12 cellular contexts compared by ENCODE assay signal in the genomic region with DNA sequence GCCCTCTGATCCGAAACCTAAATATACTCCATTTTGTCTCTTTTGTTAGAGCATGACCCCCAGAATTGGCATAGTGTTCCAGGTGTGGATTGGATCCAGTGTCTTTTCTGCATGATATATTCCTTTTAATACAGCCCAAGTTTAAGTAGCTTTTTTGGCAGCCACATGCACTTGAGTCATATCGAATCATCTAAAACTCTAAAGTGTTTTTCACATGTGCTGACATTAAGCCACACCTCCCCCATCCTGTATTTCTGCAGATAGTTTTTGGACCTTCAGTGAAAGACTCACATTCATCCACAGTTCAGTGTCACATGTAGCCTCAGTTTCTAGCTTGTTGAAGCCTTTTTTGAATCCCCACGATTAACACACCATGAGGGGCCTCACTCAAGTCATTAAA. TPM values are rescaled to one million over a fixed set of nuclear protein-coding genes. Genes with fewer than 3 reads are reported as not detected.
A peak's percentile ranks its signal among the peaks of the same experiment; 100 is the strongest.
DNase-seq lines count a peak whose midpoint lies in the region; ATAC-seq and TF ChIP-seq lines count a peak whose summit lies in the region.
"Had no signal": no experiment of that assay in that cellular context is flagged by ENCODE, and none has a peak within 500 bp of the region (broad histone marks: within the 10 kb centered on the region; RNA-seq: fewer than 3 reads in every experiment).

No MANE protein-coding gene starts in this region.

- ATAC-seq in GM23338 (no peak), GM21737 (IDR thresholded peaks at IDR 0.05; ENCODE audit: unreplicated experiment) (no peak), HG03432 (IDR thresholded peaks at IDR 0.05; ENCODE audit: unreplicated experiment) (no peak)
- no peak for ATAC-seq in naive thymus-derived CD8-positive, alpha-beta T cell
- ATAC-seq: heart left ventricle had no signal

- H3K9me3 Mint-ChIP-seq in GM23338 = peaks cover 6% of the 10 kb centered on the region; the same call in 1 of the 3 replicates
- H3K9me3 Mint-ChIP-seq in activated T-helper 2 cell treated with anti-CD3 and anti-CD28 coated beads, Interferon-gamma antibody, Interleukin-2, Interleukin-4, amounts not matched to agents 10 μg/mL and 5 μg/mL and 100 μg/mL, durations not matched to agents 14 hours and 24 hours and 36 hours = no peaks in the 10 kb centered on the region
- no peaks in the 10 kb centered on the region for H3K9me3 Mint-ChIP-seq in naive thymus-derived CD8-positive, alpha-beta T cell
- H3K9me3 Mint-ChIP-seq: activated B cell treated with CpG ODN at 0.5 μM for 24 hours had no signal

- peaks cover 2% of the 10 kb centered on the region for H3K27me3 Mint-ChIP-seq in GM23338 (ENCODE audit: insufficient read depth, low read depth, poor library complexity)
- H3K27me3 Mint-ChIP-seq in activated T-helper 2 cell treated with anti-CD3 and anti-CD28 coated beads, Interferon-gamma antibody, Interleukin-2, Interleukin-4, amounts not matched to agents 10 μg/mL and 5 μg/mL and 100 μg/mL, durations not matched to agents 14 hours and 24 hours and 36 hours (ENCODE audit: low read depth) = no peaks in the 10 kb centered on the region
- H3K27me3 Mint-ChIP-seq in naive thymus-derived CD8-positive, alpha-beta T cell = no peaks in the 10 kb centered on the region
- H3K27me3 Mint-ChIP-seq: activated B cell treated with CpG ODN at 0.5 μM for 24 hours had no signal

- no peak overlapping the region for H3K27ac ChIP-seq in GM23338 (ENCODE audit: low read depth)
- H3K27ac ChIP-seq: heart left ventricle had no signal

- H3F3A ChIP-seq in GM23338 (replicated peaks; ENCODE audit: low read depth) = no peaks in the 10 kb centered on the region

- peaks cover 11% of the 10 kb centered on the region; the same call in 2 of the 3 replicates for H3K36me3 Mint-ChIP-seq in GM23338 (ENCODE audit: low read depth)
- peaks cover 51% of the 10 kb centered on the region for H3K36me3 Mint-ChIP-seq in activated T-helper 2 cell treated with anti-CD3 and anti-CD28 coated beads, Interferon-gamma antibody, Interleukin-2, Interleukin-4, amounts not matched to agents 10 μg/mL and 5 μg/mL and 100 μg/mL, durations not matched to agents 14 hours and 24 hours and 36 hours (ENCODE audit: low read depth)
- peaks cover 16 to 37% (median 31%) of the 10 kb centered on the region in 3 donors for H3K36me3 Mint-ChIP-seq in naive thymus-derived CD8-positive, alpha-beta T cell

- H3K4me2 ChIP-seq in GM23338 = no peak overlapping the region

- no peaks in the 10 kb centered on the region for H3K79me2 ChIP-seq in GM23338 (replicated peaks; ENCODE audit: insufficient read depth)

- no peak overlapping the region for H3K4me3 Mint-ChIP-seq in GM23338
- H3K4me3 Mint-ChIP-seq in activated T-helper 2 cell treated with anti-CD3 and anti-CD28 coated beads, Interferon-gamma antibody, Interleukin-2, Interleukin-4, amounts not matched to agents 10 μg/mL and 5 μg/mL and 100 μg/mL, durations not matched to agents 14 hours and 24 hours and 36 hours (ENCODE audit: low read depth) = no peak overlapping the region
- peak overlapping the region in 1 of 10 donors; percentile 7 for H3K4me3 Mint-ChIP-seq in naive thymus-derived CD8-positive, alpha-beta T cell
- H3K4me3 Mint-ChIP-seq: activated B cell treated with CpG ODN at 0.5 μM for 24 hours had no signal

- H3K4me1 Mint-ChIP-seq in GM23338 = peaks cover 27% of the 10 kb centered on the region
- H3K4me1 Mint-ChIP-seq in activated T-helper 2 cell treated with anti-CD3 and anti-CD28 coated beads, Interferon-gamma antibody, Interleukin-2, Interleukin-4, amounts not matched to agents 10 μg/mL and 5 μg/mL and 100 μg/mL, durations not matched to agents 14 hours and 24 hours and 36 hours (ENCODE audit: low read depth) = peaks cover 40% of the 10 kb centered on the region
- H3K4me1 Mint-ChIP-seq in naive thymus-derived CD8-positive, alpha-beta T cell = peaks cover 14 to 52% (median 25%) of the 10 kb centered on the region in 4 donors
- H3K4me1 Mint-ChIP-seq: activated B cell treated with CpG ODN at 0.5 μM for 24 hours had no signal

- 0 out of 2 replicates have a peak overlapping the region, but pooled peaks have one; percentile 8 for H2AFZ ChIP-seq in GM23338

- H3K27ac Mint-ChIP-seq in GM23338 = no peak overlapping the region; the same call in 1 of the 2 replicates
- H3K27ac Mint-ChIP-seq in activated T-helper 2 cell treated with anti-CD3 and anti-CD28 coated beads, Interferon-gamma antibody, Interleukin-2, Interleukin-4, amounts not matched to agents 10 μg/mL and 5 μg/mL and 100 μg/mL, durations not matched to agents 14 hours and 24 hours and 36 hours = peak overlapping the region; percentile 87
- H3K27ac Mint-ChIP-seq in naive thymus-derived CD8-positive, alpha-beta T cell = peak overlapping the region in 2 of 10 donors; percentile 47 to 61
- H3K27ac Mint-ChIP-seq: activated B cell treated with CpG ODN at 0.5 μM for 24 hours had no signal

- no peaks in the 10 kb centered on the region for H3K36me3 ChIP-seq in GM23338 (ENCODE audit: insufficient read depth)

- no peak overlapping the region for H3K4me3 ChIP-seq in GM23338
- no peak overlapping the region for H3K4me3 ChIP-seq in foreskin fibroblast (ENCODE audit: low read depth in 1 of 2, low read length in 2 of 2)
- H3K4me3 ChIP-seq: heart left ventricle had no signal

- intact Hi-C loops in activated T-helper 2 cell treated with anti-CD3 and anti-CD28 coated beads, Interferon-gamma antibody, Interleukin-2, Interleukin-4, amounts not matched to agents 10 μg/mL and 5 μg/mL and 100 μg/mL, durations not matched to agents 14 hours and 24 hours and 36 hours (cut with micrococcal nuclease) = no loop called here

- POLR2A ChIA-PET in naive thymus-derived CD8-positive, alpha-beta T cell (lab: Charles Lee) = interaction anchor here (0.6 to 1.2 kb wide), 2 partner anchors 15 to 117 kb away, joined by 3 to 4 read pairs; no protein-coding TSS in a partner anchor

- no peaks in the 10 kb centered on the region for H3K27me3 ChIP-seq in GM23338 (ENCODE audit: insufficient read depth)
- H3K27me3 ChIP-seq: heart left ventricle had no signal

- no peaks in the 10 kb centered on the region for H4K20me1 ChIP-seq in GM23338 (replicated peaks; ENCODE audit: insufficient read depth)

- DNase-seq in AG09319 (ENCODE audit: extremely low read depth, low read depth) = peak; percentile 10
- no peak for DNase-seq in GM23338 (ENCODE audit: low spot score)
- DNase-seq in activated T-helper 2 cell treated with anti-CD3 and anti-CD28 coated beads, Interferon-gamma antibody, Interleukin-2, Interleukin-4, amounts not matched to agents 10 μg/mL and 5 μg/mL and 100 μg/mL, durations not matched to agents 14 hours and 24 hours and 36 hours (ENCODE audit: low spot score) = no peak
- peak; percentile 64 to 83 for DNase-seq in foreskin fibroblast
- DNase-seq in naive thymus-derived CD8-positive, alpha-beta T cell = no peak
- DNase-seq in NCI-H524 (lab: John Stamatoyannopoulos, UW) = no peak
- DNase-seq: activated B cell treated with CpG ODN at 0.5 μM for 24 hours, heart left ventricle, midbrain, NCI-H1105 treated with DMSO at 0.1 percent for 48 hours had no signal

- H3K9me2 ChIP-seq in GM23338 (ENCODE audit: insufficient read depth) = no peaks in the 10 kb centered on the region

- TF ChIP-seq CTCF in AG09319 (IDR thresholded peaks at IDR 0.05; ENCODE audit: low read depth, low read length) = no peak
- TF ChIP-seq CTCF in GM23338 (conservative IDR thresholded peaks at IDR 0.05; ENCODE audit: low read depth in 2 of 2) = no peak
- TF ChIP-seq CTCF in foreskin fibroblast (IDR thresholded peaks at IDR 0.05; ENCODE audit: low read depth, low read length) = no peak

- H3K4me1 ChIP-seq in GM23338 (ENCODE audit: insufficient read depth) = peaks cover 21% of the 10 kb centered on the region

TF ChIP-seq in GM23338, 12 proteins besides CTCF, POLR2A, EP300 and RAD21 (continues in another document):
- TF ChIP-seq, protein P1, sequence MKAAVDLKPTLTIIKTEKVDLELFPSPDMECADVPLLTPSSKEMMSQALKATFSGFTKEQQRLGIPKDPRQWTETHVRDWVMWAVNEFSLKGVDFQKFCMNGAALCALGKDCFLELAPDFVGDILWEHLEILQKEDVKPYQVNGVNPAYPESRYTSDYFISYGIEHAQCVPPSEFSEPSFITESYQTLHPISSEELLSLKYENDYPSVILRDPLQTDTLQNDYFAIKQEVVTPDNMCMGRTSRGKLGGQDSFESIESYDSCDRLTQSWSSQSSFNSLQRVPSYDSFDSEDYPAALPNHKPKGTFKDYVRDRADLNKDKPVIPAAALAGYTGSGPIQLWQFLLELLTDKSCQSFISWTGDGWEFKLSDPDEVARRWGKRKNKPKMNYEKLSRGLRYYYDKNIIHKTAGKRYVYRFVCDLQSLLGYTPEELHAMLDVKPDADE (IDR thresholded peaks at IDR 0.05) = no peak
- TF ChIP-seq JUNB (IDR thresholded peaks at IDR 0.05; ENCODE audit: unreplicated experiment) (no peak), ZNF331 (CRISPR knock-in tag; IDR thresholded peaks at IDR 0.05; ENCODE audit: low read depth) (no peak), EZH2 (IDR thresholded peaks at IDR 0.05; ENCODE audit: low read depth, unreplicated experiment) (no peak), STAT1 (IDR thresholded peaks at IDR 0.05; ENCODE audit: unreplicated experiment) (no peak)

RNA-seq across cellular contexts. Expression of a gene that starts 30.6 kb away (rescaled TPM):
- 12.6 and 13.7 TPM in 2 replicates for total RNA-seq in GM23338 (2014; rRNA removed; shearing (Covaris generic))
- polyA plus RNA-seq in GM23338 (2016; fragmentation: Nextera tagmentation; extraction: Ambion mirVana) = 11.3 and 14.5 TPM in 2 replicates
- total RNA-seq in activated T-helper 2 cell treated with anti-CD3 and anti-CD28 coated beads, Interferon-gamma antibody, Interleukin-2, Interleukin-4, amounts not matched to agents 10 μg/mL and 5 μg/mL and 100 μg/mL, durations not matched to agents 14 hours and 24 hours and 36 hours = 41.8 and 45.9 TPM in 2 replicates
- 10 to 100 TPM; 12.4 to 16.6 TPM for total RNA-seq in naive thymus-derived CD8-positive, alpha-beta T cell
- polyA plus RNA-seq in naive thymus-derived CD8-positive, alpha-beta T cell = 10 to 100 TPM; 14.2 to 18.4 (median 15.7) TPM

RNA-seq across cellular contexts. Expression of a gene that starts 37.5 kb away (rescaled TPM):
- 4.0 and 5.1 TPM in 2 replicates for total RNA-seq in GM23338 (2014; rRNA removed; shearing (Covaris generic))
- 4.4 and 5.8 TPM in 2 replicates for polyA plus RNA-seq in GM23338 (2016; fragmentation: Nextera tagmentation; extraction: Ambion mirVana)
- total RNA-seq in activated T-helper 2 cell treated with anti-CD3 and anti-CD28 coated beads, Interferon-gamma antibody, Interleukin-2, Interleukin-4, amounts not matched to agents 10 μg/mL and 5 μg/mL and 100 μg/mL, durations not matched to agents 14 hours and 24 hours and 36 hours = 0.25 and 1.6 TPM in 2 replicates
- total RNA-seq in naive thymus-derived CD8-positive, alpha-beta T cell = under 1 TPM; 0.34 to 0.36 TPM
- under 1 TPM; 0.39 to 0.89 (median 0.84) TPM for polyA plus RNA-seq in naive thymus-derived CD8-positive, alpha-beta T cell

Comparison
In these comparisons a context has a peak if more than half of its experiments do, and no peak if none do; other contexts are left out.
1. DNase-seq: peak in AG09319 (single experiment) and foreskin fibroblast (2 of 2); none in GM23338 (single experiment), activated T-helper 2 cell treated with anti-CD3 and anti-CD28 coated beads, Interferon-gamma antibody, Interleukin-2, Interleukin-4, amounts not matched to agents 10 μg/mL and 5 μg/mL and 100 μg/mL, durations not matched to agents 14 hours and 24 hours and 36 hours (single experiment), naive thymus-derived CD8-positive, alpha-beta T cell (0 of 10) and NCI-H524 (0 of 2).